In genomic region chr3:46375214-46375613, GRCh38 we compare ENCODE assay signal across 28 cellular contexts. TPM values are rescaled to one million over a fixed set of nuclear protein-coding genes. Genes with fewer than 3 reads are reported as not detected.
A peak's percentile ranks its signal among the peaks of the same experiment; 100 is the strongest.
DNase-seq lines count a peak whose midpoint lies in the region; ATAC-seq and TF ChIP-seq lines count a peak whose summit lies in the region.
"Had no signal": no experiment of that assay in that cellular context is flagged by ENCODE, and none has a peak within 500 bp of the region (broad histone marks: within the 10 kb centered on the region; RNA-seq: fewer than 3 reads in every experiment).

No MANE protein-coding gene starts in this region.

- no peaks in the 10 kb centered on the region for H4K20me1 ChIP-seq in Loucy (ENCODE audit: insufficient read depth, low read length, poor library complexity, severe bottlenecking)

- peak overlapping the region; percentile 61 for H3K9ac ChIP-seq in Loucy (ENCODE audit: low read depth, low read length, poor library complexity, severe bottlenecking)
- H3K9ac ChIP-seq: SK-N-SH had no signal

- no peak for TF ChIP-seq CTCF in Loucy (conservative IDR thresholded peaks at IDR 0.05; ENCODE audit: low read length)
- no peak for TF ChIP-seq CTCF in ovary (IDR thresholded peaks at IDR 0.05)

- H3K27me3 ChIP-seq in CD4-positive, CD25-positive, alpha-beta regulatory T cell (ENCODE audit: control insufficient read depth, insufficient read depth, low read length) = no peaks in the 10 kb centered on the region
- no peaks in the 10 kb centered on the region for H3K27me3 ChIP-seq in Loucy (ENCODE audit: insufficient read depth, low read length, poor library complexity, severe bottlenecking)
- no peaks in the 10 kb centered on the region for H3K27me3 ChIP-seq in ovary

- TF ChIP-seq EP300 in ovary (IDR thresholded peaks at IDR 0.05) = no peak

- DNase-seq in activated CD4-positive, CD25-positive, alpha-beta regulatory T cell treated with anti-CD3 and anti-CD28 coated beads, Interleukin-2, amount 50 U/mL, for 72 hours = no peak
- no peak for DNase-seq in CD4-positive, CD25-positive, alpha-beta regulatory T cell
- no peak for DNase-seq in central memory CD8-positive, alpha-beta T cell (ENCODE audit: low spot score in 2 of 2)
- DNase-seq in ovary (no peak), AG08395 (ENCODE audit: low spot score) (no peak), NCI-H1694 (lab: John Stamatoyannopoulos, UW) (no peak)
- DNase-seq: activated CD4-positive, alpha-beta T cell treated with anti-CD3 and anti-CD28 coated beads for 4 hours; activated effector memory CD4-positive, alpha-beta T cell treated with Interleukin-2 at 50 U/mL for 16 hours; central memory CD4-positive, alpha-beta T cell; endodermal cell; H7; islet precursor cell; KG1; left ventricle myocardium inferior; NCI-H1417 treated with DMSO at 0.1 percent for 48 hours; NCI-H2081; NCI-H2227 treated with DMSO at 0.1 percent for 48 hours; NCI-H526; posterior cingulate gyrus; right cardiac atrium; SK-N-SH; stomach had no signal

- peaks cover 0 to 1% (median 0%) of the 10 kb centered on the region in 7 donors for H3K9me3 Mint-ChIP-seq in CD4-positive, CD25-positive, alpha-beta regulatory T cell
- H3K9me3 Mint-ChIP-seq in central memory CD8-positive, alpha-beta T cell = no peaks in the 10 kb centered on the region
- H3K9me3 Mint-ChIP-seq: endodermal cell had no signal

- H3K4me2 ChIP-seq in Loucy (ENCODE audit: low read depth, low read length, poor library complexity, severe bottlenecking) = peak overlapping the region; percentile 59
- H3K4me2 ChIP-seq: SK-N-SH, smooth muscle cell had no signal

- TF ChIP-seq POLR2A in ovary (IDR thresholded peaks at IDR 0.05) = no peak

- peak overlapping the region; percentile 21 to 94 (median 59) for H3K27ac Mint-ChIP-seq in CD4-positive, CD25-positive, alpha-beta regulatory T cell
- H3K27ac Mint-ChIP-seq in central memory CD8-positive, alpha-beta T cell (ENCODE audit: low read depth) = peak overlapping the region; percentile 85
- H3K27ac Mint-ChIP-seq: endodermal cell had no signal

- peaks cover 47% of the 10 kb centered on the region for H3K4me1 ChIP-seq in CD4-positive, CD25-positive, alpha-beta regulatory T cell (ENCODE audit: control insufficient read depth, insufficient read depth, low read length, poor library complexity, severe bottlenecking)
- peaks cover 64% of the 10 kb centered on the region for H3K4me1 ChIP-seq in Loucy (ENCODE audit: insufficient read depth, low read length, poor library complexity, severe bottlenecking)
- H3K4me1 ChIP-seq in ovary (ENCODE audit: insufficient read depth) = no peaks in the 10 kb centered on the region
- H3K4me1 ChIP-seq: left ventricle myocardium inferior had no signal

- H3K27ac ChIP-seq in CD4-positive, CD25-positive, alpha-beta regulatory T cell (ENCODE audit: insufficient read depth, low read length, poor library complexity, severe bottlenecking) = no peak overlapping the region
- no peak overlapping the region for H3K27ac ChIP-seq in ovary
- H3K27ac ChIP-seq: 22Rv1, left ventricle myocardium inferior, stomach had no signal

- H3F3A ChIP-seq in Loucy (ENCODE audit: low read depth) = peaks cover 7% of the 10 kb centered on the region

- peak overlapping the region; percentile 4 to 68 (median 38) for H3K4me3 Mint-ChIP-seq in CD4-positive, CD25-positive, alpha-beta regulatory T cell
- peak overlapping the region; percentile 81 for H3K4me3 Mint-ChIP-seq in central memory CD8-positive, alpha-beta T cell
- H3K4me3 Mint-ChIP-seq: endodermal cell had no signal

- H3K36me3 Mint-ChIP-seq in CD4-positive, CD25-positive, alpha-beta regulatory T cell = no peaks in the 10 kb centered on the region
- H3K36me3 Mint-ChIP-seq in central memory CD8-positive, alpha-beta T cell (ENCODE audit: insufficient read depth) = peaks cover 36% of the 10 kb centered on the region

- no peaks in the 10 kb centered on the region for H3K27me3 Mint-ChIP-seq in CD4-positive, CD25-positive, alpha-beta regulatory T cell
- no peaks in the 10 kb centered on the region for H3K27me3 Mint-ChIP-seq in central memory CD8-positive, alpha-beta T cell

- H3K4me3 ChIP-seq in CD4-positive, CD25-positive, alpha-beta regulatory T cell (ENCODE audit: low read depth, low read length) = peak overlapping the region; percentile 53
- H3K4me3 ChIP-seq in Loucy (ENCODE audit: low read length, poor library complexity, severe bottlenecking) (peak overlapping the region; percentile 53), ovary (no peak overlapping the region)
- H3K4me3 ChIP-seq: left ventricle myocardium inferior, smooth muscle cell, stomach had no signal

- peak; percentile 30 to 41 for ATAC-seq in activated CD4-positive, CD25-positive, alpha-beta regulatory T cell treated with anti-CD3 and anti-CD28 coated beads, Interleukin-2, amount 50 U/mL, for 24 hours
- no peak for ATAC-seq in CD4-positive, CD25-positive, alpha-beta regulatory T cell (ENCODE audit: low read depth in 2 of 2)
- ATAC-seq in central memory CD8-positive, alpha-beta T cell (replicated peaks; ENCODE audit: extremely low read depth, poor library complexity, severe bottlenecking) = no peak
- ATAC-seq: esophagus mucosa, right cardiac atrium had no signal

- H2AFZ ChIP-seq in Loucy (ENCODE audit: low read length) = peak overlapping the region; percentile 31; the same call in 1 of the 2 replicates

- 69 to 77% (median 71%) methylated on average over 2 of the region's 2 CpGs for WGBS in ovary, 3 donors

- H3K9me2 ChIP-seq in Loucy (replicated peaks; ENCODE audit: low read depth, low read length) = no peaks in the 10 kb centered on the region
- H3K9me2 ChIP-seq: SK-N-SH had no signal

- no peaks in the 10 kb centered on the region for H3K9me3 ChIP-seq in CD4-positive, CD25-positive, alpha-beta regulatory T cell (ENCODE audit: control insufficient read depth in 2 of 2, low read length in 2 of 2)
- H3K9me3 ChIP-seq in Loucy (ENCODE audit: insufficient read depth, low read depth, low read length) = no peaks in the 10 kb centered on the region
- no peaks in the 10 kb centered on the region for H3K9me3 ChIP-seq in ovary
- H3K9me3 ChIP-seq: left ventricle myocardium inferior, SK-N-SH, stomach had no signal

- H3K79me2 ChIP-seq in Loucy (ENCODE audit: insufficient read depth, low read length) = no peaks in the 10 kb centered on the region

- no peaks in the 10 kb centered on the region for H3K36me3 ChIP-seq in CD4-positive, CD25-positive, alpha-beta regulatory T cell (ENCODE audit: control insufficient read depth, insufficient read depth, low read length)
- H3K36me3 ChIP-seq in Loucy (ENCODE audit: insufficient read depth, low read length) (no peaks in the 10 kb centered on the region), ovary (no peaks in the 10 kb centered on the region)
- H3K36me3 ChIP-seq: left ventricle myocardium inferior, stomach had no signal

- peaks cover 18 to 61% (median 39%) of the 10 kb centered on the region in 4 donors for H3K4me1 Mint-ChIP-seq in CD4-positive, CD25-positive, alpha-beta regulatory T cell
- H3K4me1 Mint-ChIP-seq in central memory CD8-positive, alpha-beta T cell = peaks cover 61% of the 10 kb centered on the region

- intact Hi-C loops in ovary (cut with DNase I) = no loop called here

RNA-seq across cellular contexts. Expression of gene CCR5, which starts 4.5 kb away (rescaled TPM):
- 18.2 TPM for total RNA-seq in CD4-positive, CD25-positive, alpha-beta regulatory T cell
- polyA plus RNA-seq in CD4-positive, CD25-positive, alpha-beta regulatory T cell = 10 to 100 TPM; 10.9 to 18.6 (median 15.7) TPM
- total RNA-seq in ovary = 1 to 10 TPM in 3 of 7 donors, under 1 TPM in 4; 0.23 to 2.1 (median 0.92) TPM
- polyA plus RNA-seq in ovary = 1 to 10 TPM in 1 of 2 donors, under 1 TPM in 1; 0.45 to 7.4 TPM
- total RNA-seq: endodermal cell, fibroblast of villous mesenchyme, H7, smooth muscle cell had no signal
- polyA plus RNA-seq: SK-N-SH, smooth muscle cell had no signal

RNA-seq across cellular contexts. Expression of gene CCR2, which starts 21.3 kb away (rescaled TPM):
- 9.5 TPM for total RNA-seq in CD4-positive, CD25-positive, alpha-beta regulatory T cell
- 10 to 100 TPM; 14.4 to 25.6 (median 16.5) TPM for polyA plus RNA-seq in CD4-positive, CD25-positive, alpha-beta regulatory T cell
- total RNA-seq in ovary = 1 to 10 TPM in 1 of 7 donors, under 1 TPM in 6; 0.34 to 1.8 (median 0.43) TPM
- 1 to 10 TPM in 1 of 2 donors, under 1 TPM in 1; 0.40 to 6.0 TPM for polyA plus RNA-seq in ovary
- total RNA-seq: endodermal cell, fibroblast of villous mesenchyme, H7, smooth muscle cell had no signal
- polyA plus RNA-seq: SK-N-SH, smooth muscle cell had no signal

RNA-seq across cellular contexts. Expression of gene CCRL2, which starts 31.8 kb away (rescaled TPM):
- total RNA-seq in CD4-positive, CD25-positive, alpha-beta regulatory T cell = 10.6 TPM
- 1 to 10 TPM; 1.4 to 2.2 (median 1.9) TPM for polyA plus RNA-seq in CD4-positive, CD25-positive, alpha-beta regulatory T cell
- total RNA-seq in ovary = 1 to 10 TPM in 3 of 7 donors, under 1 TPM in 3, not detected in 1; 0.72 to 4.4 (median 1.0) TPM
- polyA plus RNA-seq in ovary = 1 to 10 TPM; 1.2 to 5.4 TPM
- total RNA-seq: endodermal cell, H7, smooth muscle cell had no signal
- polyA plus RNA-seq: SK-N-SH, smooth muscle cell had no signal

Comparison
In these comparisons a context has a peak if more than half of its experiments do, and no peak if none do; other contexts are left out.
1. ATAC-seq: peak in activated CD4-positive, CD25-positive, alpha-beta regulatory T cell treated with anti-CD3 and anti-CD28 coated beads, Interleukin-2, amount 50 U/mL, for 24 hours (2 of 2); none in CD4-positive, CD25-positive, alpha-beta regulatory T cell (0 of 2) and central memory CD8-positive, alpha-beta T cell (single experiment).